Comparison of ENCODE assay signal across 26 cellular contexts in the genomic region with DNA sequence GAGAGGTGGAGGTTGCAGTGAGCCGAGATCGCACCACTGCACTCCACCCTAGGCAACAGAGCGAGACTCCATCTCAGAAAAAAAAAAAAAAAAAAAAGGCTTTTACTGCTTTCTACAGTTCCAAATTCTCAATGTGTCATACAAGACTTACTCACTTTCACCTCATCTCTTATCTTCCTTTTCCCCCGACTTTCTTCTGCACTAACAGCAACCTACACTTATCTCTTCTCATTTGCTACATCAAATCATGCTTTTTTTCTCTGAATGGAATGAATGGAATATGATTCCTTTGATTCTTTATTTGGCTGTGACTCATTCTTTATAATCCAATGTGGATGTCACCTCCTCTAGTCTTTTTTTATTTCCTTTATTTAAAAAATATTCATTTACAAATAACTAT.
"Had no signal": no experiment of that assay in that cellular context is flagged by ENCODE, and none has a peak within 500 bp of the region (broad histone marks: within the 10 kb centered on the region; RNA-seq: fewer than 3 reads in every experiment).

No MANE protein-coding gene starts in this region.

- H3K27ac ChIP-seq: dorsolateral prefrontal cortex, gastroesophageal sphincter, left ventricle myocardium inferior, lower lobe of right lung, neural progenitor cell, ovary, right atrium auricular region, sigmoid colon, skin epidermis, testis, tibial nerve, upper lobe of right lung, vagina had no signal

- H3K27me3 ChIP-seq: dorsolateral prefrontal cortex, gastroesophageal sphincter, neural progenitor cell, ovary, right atrium auricular region, sigmoid colon, testis, tibial nerve, upper lobe of right lung, vagina had no signal

- H3K9me3 ChIP-seq: gastroesophageal sphincter, left ventricle myocardium inferior, lower lobe of right lung, ovary, right atrium auricular region, sigmoid colon, testis, tibial nerve, upper lobe of right lung, vagina had no signal

- FAIRE-seq: keratinocyte had no signal

- H3K4me1 ChIP-seq: gastroesophageal sphincter, left ventricle myocardium inferior, lower lobe of right lung, right atrium auricular region, sigmoid colon, testis, tibial nerve, upper lobe of right lung, vagina had no signal

- H3K9ac ChIP-seq: neural progenitor cell had no signal

- H3K27ac Mint-ChIP-seq: memory B cell; mesothelial cell of epicardium; natural killer cell treated with Interleukin-12 subunit alpha and Interleukin-12 subunit beta and Interleukin-15 and Interleukin-18, amount 100 ng/mL, for 72 hours; neural progenitor cell; stimulated activated naive B cell treated with anti-CD40 and anti-IgM and Interleukin-4, amounts not matched to agents 10 μg/mL and 1 μg/mL and 100 μg/mL, for 72 hours had no signal

- H3K36me3 ChIP-seq: neural progenitor cell, ovary, right atrium auricular region had no signal

- H3K4me3 ChIP-seq: dorsolateral prefrontal cortex, gastroesophageal sphincter, left ventricle myocardium inferior, lower lobe of right lung, neural progenitor cell, ovary, right atrium auricular region, sigmoid colon, skin epidermis, testis, tibial nerve, upper lobe of right lung, vagina had no signal

- H2AFZ ChIP-seq: neural progenitor cell had no signal

- H3K4me2 ChIP-seq: neural progenitor cell had no signal

- H3K9me3 Mint-ChIP-seq: memory B cell; mesothelial cell of epicardium; natural killer cell treated with Interleukin-12 subunit alpha and Interleukin-12 subunit beta and Interleukin-15 and Interleukin-18, amount 100 ng/mL, for 72 hours; neural progenitor cell; stimulated activated naive B cell treated with anti-CD40 and anti-IgM and Interleukin-4, amounts not matched to agents 10 μg/mL and 1 μg/mL and 100 μg/mL, for 72 hours; stimulated activated naive CD8-positive, alpha-beta T cell treated with anti-CD3 and anti-CD28 coated beads, Interleukin-15, amount 100 ng/mL, for 72 hours had no signal

- H3K27me3 Mint-ChIP-seq: memory B cell; natural killer cell treated with Interleukin-12 subunit alpha and Interleukin-12 subunit beta and Interleukin-15 and Interleukin-18, amount 100 ng/mL, for 72 hours; stimulated activated naive B cell treated with anti-CD40 and anti-IgM and Interleukin-4, amounts not matched to agents 10 μg/mL and 1 μg/mL and 100 μg/mL, for 72 hours; stimulated activated naive CD8-positive, alpha-beta T cell treated with anti-CD3 and anti-CD28 coated beads, Interleukin-15, amount 100 ng/mL, for 72 hours had no signal

- DNase-seq: dorsolateral prefrontal cortex; effector CD8-positive, alpha-beta T cell; foreskin fibroblast; glutamatergic neuron; left cardiac atrium; left ventricle myocardium inferior; lower lobe of right lung; nucleus accumbens; ovary; sigmoid colon; stimulated activated CD4-positive, alpha-beta T cell treated with anti-CD3 and anti-CD28 coated beads, Interleukin-2, amount 100 ng/mL, for 24 hours; stimulated activated CD4-positive, alpha-beta T cell treated with anti-CD3 and anti-CD28 coated beads, Interleukin-4, amount 100 ng/mL, for 4 hours; stimulated activated naive B cell treated with anti-CD40 and anti-IgM and Interleukin-4, amounts not matched to agents 10 μg/mL and 1 μg/mL and 100 μg/mL, for 72 hours; stimulated activated naive CD8-positive, alpha-beta T cell treated with anti-CD3 and anti-CD28 coated beads, Interleukin-15, amount 100 ng/mL, for 72 hours; testis; upper lobe of right lung had no signal

- H3K4me3 Mint-ChIP-seq: memory B cell; mesothelial cell of epicardium; natural killer cell treated with Interleukin-12 subunit alpha and Interleukin-12 subunit beta and Interleukin-15 and Interleukin-18, amount 100 ng/mL, for 72 hours; neural progenitor cell; stimulated activated naive B cell treated with anti-CD40 and anti-IgM and Interleukin-4, amounts not matched to agents 10 μg/mL and 1 μg/mL and 100 μg/mL, for 72 hours; stimulated activated naive CD8-positive, alpha-beta T cell treated with anti-CD3 and anti-CD28 coated beads, Interleukin-15, amount 100 ng/mL, for 72 hours had no signal

- H3K4me1 Mint-ChIP-seq: memory B cell; mesothelial cell of epicardium; neural progenitor cell; stimulated activated naive B cell treated with anti-CD40 and anti-IgM and Interleukin-4, amounts not matched to agents 10 μg/mL and 1 μg/mL and 100 μg/mL, for 72 hours; stimulated activated naive CD8-positive, alpha-beta T cell treated with anti-CD3 and anti-CD28 coated beads, Interleukin-15, amount 100 ng/mL, for 72 hours had no signal
